Comparison of ENCODE assay signal across 4 cellular contexts in the genomic region with DNA sequence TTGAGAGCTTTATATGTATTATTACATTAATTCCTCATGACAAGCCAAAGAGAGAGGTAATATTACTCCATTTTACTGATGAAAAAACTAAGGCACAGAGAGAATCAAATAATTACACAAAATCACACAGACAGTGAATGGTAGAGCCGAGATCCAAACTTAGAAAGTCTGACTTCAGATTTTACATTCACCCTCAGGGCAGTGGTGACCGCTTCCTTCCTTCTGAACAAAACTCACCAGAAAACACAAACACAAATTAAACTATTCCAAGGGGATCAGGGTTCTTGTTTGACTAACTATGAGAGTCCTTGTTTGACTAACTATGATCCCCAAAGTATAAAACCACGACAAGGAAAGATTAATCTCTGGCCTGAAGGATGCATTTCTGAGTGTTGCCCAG.
"Had no signal": no experiment of that assay in that cellular context is flagged by ENCODE, and none has a peak within 500 bp of the region (broad histone marks: within the 10 kb centered on the region; RNA-seq: fewer than 3 reads in every experiment).

No MANE protein-coding gene starts in this region.

- H3K4me1 Mint-ChIP-seq: H9 had no signal

- H3K9me3 Mint-ChIP-seq: H9 had no signal

- H2AFZ ChIP-seq: GM23248 had no signal

- H3K4me3 Mint-ChIP-seq: H9 had no signal

- DNase-seq: GM23248, H9, HCEC 1CT, IMR-90 had no signal

- H3K27ac ChIP-seq: GM23248 had no signal

- H3K4me3 ChIP-seq: GM23248 had no signal

- H3K27ac Mint-ChIP-seq: H9 had no signal
